ENCODE assay signal across 1 cellular context in genomic region chr1:206506405-206506802, GRCh38.
TF ChIP-seq lines count a peak whose summit lies in the region.

No MANE protein-coding gene starts in this region.

TF ChIP-seq in GM23338, 12 proteins besides CTCF, POLR2A, EP300 and RAD21 (continued from another document):
- TF ChIP-seq ZNF462 (CRISPR knock-in tag; IDR thresholded peaks at IDR 0.05) (no peak), EZH2phosphoT487 (IDR thresholded peaks at IDR 0.05; ENCODE audit: unreplicated experiment) (no peak), NANOG (IDR thresholded peaks at IDR 0.05; ENCODE audit: borderline replicate concordance) (no peak), CREB1 (CRISPR knock-in tag; IDR thresholded peaks at IDR 0.05; ENCODE audit: low read depth) (no peak), REST (IDR thresholded peaks at IDR 0.05; ENCODE audit: unreplicated experiment) (no peak)
- TF ChIP-seq, protein P1, sequence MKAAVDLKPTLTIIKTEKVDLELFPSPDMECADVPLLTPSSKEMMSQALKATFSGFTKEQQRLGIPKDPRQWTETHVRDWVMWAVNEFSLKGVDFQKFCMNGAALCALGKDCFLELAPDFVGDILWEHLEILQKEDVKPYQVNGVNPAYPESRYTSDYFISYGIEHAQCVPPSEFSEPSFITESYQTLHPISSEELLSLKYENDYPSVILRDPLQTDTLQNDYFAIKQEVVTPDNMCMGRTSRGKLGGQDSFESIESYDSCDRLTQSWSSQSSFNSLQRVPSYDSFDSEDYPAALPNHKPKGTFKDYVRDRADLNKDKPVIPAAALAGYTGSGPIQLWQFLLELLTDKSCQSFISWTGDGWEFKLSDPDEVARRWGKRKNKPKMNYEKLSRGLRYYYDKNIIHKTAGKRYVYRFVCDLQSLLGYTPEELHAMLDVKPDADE (IDR thresholded peaks at IDR 0.05) = no peak
